In the genomic region with DNA sequence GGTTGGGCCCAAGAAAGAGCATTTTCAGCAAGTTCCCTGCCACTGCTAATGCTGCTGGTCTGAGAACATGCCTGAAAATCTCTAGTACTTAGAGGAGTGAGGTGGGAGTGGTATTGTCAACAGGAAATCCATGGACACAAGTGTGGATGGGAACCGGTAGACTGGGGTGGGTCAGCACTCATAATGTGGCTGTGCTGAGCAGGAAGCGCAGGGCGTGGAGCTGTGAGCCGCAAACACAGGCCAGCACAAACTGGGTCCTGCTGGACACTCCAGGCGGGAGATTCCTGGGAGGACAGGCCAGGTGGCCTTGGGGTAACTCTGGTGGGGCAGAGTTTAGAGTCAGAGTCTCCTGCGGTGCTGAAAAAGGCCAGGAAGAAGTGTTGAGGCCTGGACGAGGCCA, we compare ENCODE assay signal across 18 cellular contexts.
DNase-seq lines count a peak whose midpoint lies in the region; TF ChIP-seq lines count a peak whose summit lies in the region.
"Had no signal": no experiment of that assay in that cellular context is flagged by ENCODE, and none has a peak within 500 bp of the region (broad histone marks: within the 10 kb centered on the region; RNA-seq: fewer than 3 reads in every experiment).

No MANE protein-coding gene starts in this region.

- H3K4me3 ChIP-seq in brain microvascular endothelial cell (ENCODE audit: low read depth, low read length) = no peak overlapping the region
- H3K4me3 ChIP-seq in mesenchymal stem cell (ENCODE audit: insufficient read depth in 1 of 2, low read depth in 1 of 2, low read length in 2 of 2) = no peak overlapping the region
- no peak overlapping the region for H3K4me3 ChIP-seq in thyroid gland (replicated peaks in 1 of 3)
- H3K4me3 ChIP-seq: left ventricle myocardium inferior, PC-9 had no signal

- no peak overlapping the region for H2BK120ac ChIP-seq in mesenchymal stem cell (ENCODE audit: low read depth, low read length)

- peak overlapping the region; percentile 56 to 84 for H3K18ac ChIP-seq in mesenchymal stem cell (ENCODE audit: low read depth in 1 of 2, low read length in 2 of 2)

- peak overlapping the region; percentile 14 for H3K27ac Mint-ChIP-seq in activated CD4-positive, alpha-beta T cell treated with anti-CD3 and anti-CD28 coated beads, Interleukin-2, amount 10 ng/mL, durations not matched to agents 7 days and 5 days
- H3K27ac Mint-ChIP-seq: CD4-positive, alpha-beta T cell had no signal

- H3K9ac ChIP-seq in mesenchymal stem cell (ENCODE audit: low read length) = no peak overlapping the region
- H3K9ac ChIP-seq: SK-N-SH had no signal

- TF ChIP-seq POLR2A in thyroid gland (IDR thresholded peaks at IDR 0.05) (no peak), erythroblast (IDR thresholded peaks at IDR 0.05; ENCODE audit: low read length) (no peak)

- H3K27ac ChIP-seq in brain microvascular endothelial cell = peak overlapping the region; percentile 13
- peak overlapping the region; percentile 54 for H3K27ac ChIP-seq in mesenchymal stem cell (ENCODE audit: low read length, poor library complexity, severe bottlenecking)
- H3K27ac ChIP-seq in thyroid gland = peak overlapping the region in 2 of 3 donors; percentile 2 to 24
- H3K27ac ChIP-seq: 22Rv1, left ventricle myocardium inferior, PC-9 had no signal

- TF ChIP-seq CTCF in brain microvascular endothelial cell (IDR thresholded peaks at IDR 0.05; ENCODE audit: low read depth, low read length, missing control alignments) (no peak), thyroid gland (IDR thresholded peaks at IDR 0.05) (no peak)

- intact Hi-C loops in thyroid gland (cut with DNase I) = no loop called here

- H3K27me3 ChIP-seq in brain microvascular endothelial cell (replicated peaks) (no peaks in the 10 kb centered on the region), mesenchymal stem cell (ENCODE audit: control insufficient read depth in 1 of 2, insufficient read depth in 1 of 2, low read length in 2 of 2) (no peaks in the 10 kb centered on the region), thyroid gland (no peaks in the 10 kb centered on the region)

- in situ Hi-C loops in brain microvascular endothelial cell (cut with HindIII; ENCODE audit: low pct_ligation_motif_present, low sequenced_read_pairs) = no loop called here

- H3K79me1 ChIP-seq in mesenchymal stem cell (replicated peaks; ENCODE audit: low read length, poor library complexity, severe bottlenecking) = peaks cover 12% of the 10 kb centered on the region

- peaks cover 9% of the 10 kb centered on the region for H3K36me3 Mint-ChIP-seq in activated CD4-positive, alpha-beta T cell treated with anti-CD3 and anti-CD28 coated beads, Interleukin-2, amount 10 ng/mL, durations not matched to agents 7 days and 5 days (ENCODE audit: low read depth)

- no peak overlapping the region for H3K4me3 Mint-ChIP-seq in activated CD4-positive, alpha-beta T cell treated with anti-CD3 and anti-CD28 coated beads, Interleukin-2, amount 10 ng/mL, durations not matched to agents 7 days and 5 days
- H3K4me3 Mint-ChIP-seq: CD4-positive, alpha-beta T cell; naive B cell had no signal

- H4K91ac ChIP-seq in mesenchymal stem cell (ENCODE audit: low read length) = no peak overlapping the region

- H3K14ac ChIP-seq in mesenchymal stem cell (ENCODE audit: low read length in 2 of 2) = no peak overlapping the region

- DNase-seq in activated CD4-positive, alpha-beta T cell treated with anti-CD3 and anti-CD28 coated beads, Interleukin-2, amount 10 ng/mL, durations not matched to agents 7 days and 5 days = no peak
- DNase-seq in activated CD4-positive, alpha-beta T cell treated with anti-CD3 and anti-CD28 coated beads for 1 hour = no peak
- DNase-seq in brain microvascular endothelial cell (no peak), mesenchymal stem cell (no peak), thyroid gland (no peak), SKM-1 (lab: John Stamatoyannopoulos, UW; ENCODE audit: unreplicated experiment) (no peak), erythroblast (lab: John Stamatoyannopoulos, UW) (no peak)
- no peak for DNase-seq in activated T-cell treated with anti-CD3 and anti-CD28 coated beads, Interleukin-2, amount 50 U/mL, for 48 hours
- DNase-seq: activated gamma-delta T cell treated with Interleukin-2 at 50 U/mL for 16 hours, hypothalamus, left ventricle myocardium inferior, naive B cell, NCI-H1694 treated with DMSO at 0.1 percent for 48 hours, NCI-H526 treated with DMSO at 0.1 percent for 48 hours, PC-9, SK-N-SH had no signal

- H3K23ac ChIP-seq in mesenchymal stem cell (ENCODE audit: low read length in 2 of 2) = no peak overlapping the region

- WGBS in mesenchymal stem cell = 85% methylated on average over 7 of the region's 7 CpGs
- 81 to 89% methylated on average over 7 of the region's 7 CpGs for WGBS in thyroid gland, 2 donors

- POLR2A ChIA-PET in activated CD4-positive, alpha-beta T cell treated with anti-CD3 and anti-CD28 coated beads, Interleukin-2, amount 10 ng/mL, durations not matched to agents 7 days and 5 days (lab: Charles Lee) = no interaction called here

- peak overlapping the region; percentile 11 for H3K4me2 ChIP-seq in mesenchymal stem cell (ENCODE audit: low read length, poor library complexity, severe bottlenecking)
- H3K4me2 ChIP-seq: PC-9, SK-N-SH had no signal

- CTCF ChIA-PET in activated CD4-positive, alpha-beta T cell treated with anti-CD3 and anti-CD28 coated beads, Interleukin-2, amount 10 ng/mL, durations not matched to agents 7 days and 5 days (lab: Charles Lee) = interaction anchor here (0.6 to 1.1 kb wide), 2 partner anchors 57 to 179 kb away, joined by 3 read pairs; no protein-coding TSS in a partner anchor

- no peak overlapping the region for H4K8ac ChIP-seq in mesenchymal stem cell (ENCODE audit: low read length)

- H3K27me3 Mint-ChIP-seq in activated CD4-positive, alpha-beta T cell treated with anti-CD3 and anti-CD28 coated beads, Interleukin-2, amount 10 ng/mL, durations not matched to agents 7 days and 5 days = no peaks in the 10 kb centered on the region
- H3K27me3 Mint-ChIP-seq: CD4-positive, alpha-beta T cell; naive B cell had no signal

- H2BK5ac ChIP-seq in mesenchymal stem cell (ENCODE audit: low read depth, low read length, poor library complexity, severe bottlenecking) = no peak overlapping the region

- H2AK5ac ChIP-seq in mesenchymal stem cell (ENCODE audit: low read length, severe bottlenecking) = peak overlapping the region; percentile 34

- no peak overlapping the region for H2BK15ac ChIP-seq in mesenchymal stem cell (ENCODE audit: low read depth, poor library complexity, severe bottlenecking)

- H2AFZ ChIP-seq in mesenchymal stem cell (ENCODE audit: low read depth, low read length) = no peak overlapping the region
- H2AFZ ChIP-seq: PC-9 had no signal

- peaks cover 27% of the 10 kb centered on the region for H3K4me1 ChIP-seq in mesenchymal stem cell (ENCODE audit: control insufficient read depth, insufficient read depth, low read depth, low read length)
- H3K4me1 ChIP-seq in thyroid gland = peaks cover 6 to 13% of the 10 kb centered on the region in 2 donors

- no peaks in the 10 kb centered on the region for H3K9me3 Mint-ChIP-seq in activated CD4-positive, alpha-beta T cell treated with anti-CD3 and anti-CD28 coated beads, Interleukin-2, amount 10 ng/mL, durations not matched to agents 7 days and 5 days
- H3K9me3 Mint-ChIP-seq: CD4-positive, alpha-beta T cell; naive B cell had no signal

- H3K9me3 ChIP-seq in mesenchymal stem cell (ENCODE audit: control insufficient read depth, low read length) = no peaks in the 10 kb centered on the region
- no peaks in the 10 kb centered on the region for H3K9me3 ChIP-seq in thyroid gland
- H3K9me3 ChIP-seq: left ventricle myocardium inferior, SK-N-SH had no signal

- H2BK12ac ChIP-seq in mesenchymal stem cell (ENCODE audit: low read length in 2 of 2) = peak overlapping the region in 1 of 2 experiments; percentile 68

- H3K4me1 Mint-ChIP-seq in activated CD4-positive, alpha-beta T cell treated with anti-CD3 and anti-CD28 coated beads, Interleukin-2, amount 10 ng/mL, durations not matched to agents 7 days and 5 days = no peaks in the 10 kb centered on the region

- no peaks in the 10 kb centered on the region for H3K36me3 ChIP-seq in brain microvascular endothelial cell (replicated peaks)
- peaks cover 22 to 49% of the 10 kb centered on the region in 2 experiments for H3K36me3 ChIP-seq in mesenchymal stem cell (ENCODE audit: control insufficient read depth in 1 of 2, insufficient read depth in 2 of 2, low read depth in 1 of 2, low read length in 2 of 2)
- no peaks in the 10 kb centered on the region for H3K36me3 ChIP-seq in thyroid gland

- H3K4ac ChIP-seq in mesenchymal stem cell (ENCODE audit: low read depth in 1 of 2, low read length in 2 of 2) = no peak overlapping the region
